ENCODE assay signal across 9 cellular contexts in genomic region chr2:64700133-64700809, GRCh38. TPM values are rescaled to one million over a fixed set of nuclear protein-coding genes. Genes with fewer than 3 reads are reported as not detected.
DNase-seq lines count a peak whose midpoint lies in the region; ATAC-seq, FAIRE-seq and TF ChIP-seq lines count a peak whose summit lies in the region.
"Had no signal": no experiment of that assay in that cellular context is flagged by ENCODE, and none has a peak within 500 bp of the region (broad histone marks: within the 10 kb centered on the region; RNA-seq: fewer than 3 reads in every experiment).

No MANE protein-coding gene starts in this region.

- no peaks in the 10 kb centered on the region for H3K27me3 Mint-ChIP-seq in T-cell

- H3K27ac Mint-ChIP-seq in T-cell: peak overlapping the region in 1 of 2 donors; percentile 25

- CTCF ChIA-PET in T-cell (lab: Charles Lee): interaction anchor here in 1 of 2 donors (1.1 kb wide), 1 partner anchor 15 kb away, joined by 5 read pairs; no protein-coding TSS in a partner anchor

- peak; percentile 18 for DNase-seq in GM18507 (ENCODE audit: extremely low spot score, insufficient read length, low read depth)
- DNase-seq in HCEC 1CT: peak; percentile 71
- no peak for DNase-seq in SJSA1 (ENCODE audit: low read depth in 1 of 2, low spot score in 2 of 2)
- DNase-seq in mucosa of descending colon: no peak
- DNase-seq in NCI-H1436 treated with DMSO at 0.1 percent for 48 hours (lab: John Stamatoyannopoulos, UW): no peak
- no peak for DNase-seq in T-cell
- no peak for DNase-seq in inferior parietal cortex (ENCODE audit: extremely low spot score)
- DNase-seq in HuH-7 (ENCODE audit: low spot score): no peak
- DNase-seq: heart left ventricle had no signal

- H3K9me3 Mint-ChIP-seq in T-cell: no peaks in the 10 kb centered on the region

- ATAC-seq in mucosa of descending colon: peak; percentile 27
- ATAC-seq in T-cell (replicated peaks in 1 of 4): no peak
- ATAC-seq: heart left ventricle had no signal

- H3K4me1 ChIP-seq in SJSA1 (replicated peaks): peaks cover 37% of the 10 kb centered on the region
- H3K4me1 ChIP-seq in mucosa of descending colon (ENCODE audit: low read depth): no peaks in the 10 kb centered on the region

- no peak for TF ChIP-seq CTCF in mucosa of descending colon (IDR thresholded peaks at IDR 0.05)

- H3K27me3 ChIP-seq in SJSA1 (replicated peaks): no peaks in the 10 kb centered on the region
- H3K27me3 ChIP-seq: heart left ventricle had no signal

- H3K4me3 ChIP-seq in SJSA1 (no peak overlapping the region), mucosa of descending colon (no peak overlapping the region)
- H3K4me3 ChIP-seq: heart left ventricle had no signal

- intact Hi-C loops in mucosa of descending colon (cut with DNase I, micrococcal nuclease): no loop called here

- peaks cover 39 to 51% (median 42%) of the 10 kb centered on the region in 3 donors for H3K4me1 Mint-ChIP-seq in T-cell

- no peak for FAIRE-seq in GM18507 (lab: Jason Lieb, UNC)

- H3K36me3 ChIP-seq in SJSA1 (no peaks in the 10 kb centered on the region), mucosa of descending colon (ENCODE audit: low read depth) (no peaks in the 10 kb centered on the region)
- H3K36me3 ChIP-seq: heart left ventricle had no signal

- peak overlapping the region; percentile 86; the same call in 1 of the 2 replicates for H3K27ac ChIP-seq in SJSA1

- H3K9me3 ChIP-seq in SJSA1 (replicated peaks) (no peaks in the 10 kb centered on the region), mucosa of descending colon (no peaks in the 10 kb centered on the region)
- H3K9me3 ChIP-seq: heart left ventricle had no signal

- peaks cover 3% of the 10 kb centered on the region for H3K36me3 Mint-ChIP-seq in T-cell

- POLR2A ChIA-PET in T-cell (lab: Charles Lee): no interaction called here

- H3K4me3 Mint-ChIP-seq in T-cell: no peak overlapping the region

RNA-seq across cellular contexts. Expression of gene SERTAD2, which starts 46.6 kb away (rescaled TPM):
- 19.5 and 21.4 TPM in 2 replicates for total RNA-seq in SJSA1 (2014; rRNA removed; shearing (Covaris generic))
- total RNA-seq in mucosa of descending colon (10 to 100 TPM; 17.3 to 20.6 (median 20.6) TPM), T-cell (10 to 100 TPM; 22.8 to 39.7 (median 27.4) TPM)

Comparison
In these comparisons a context has a peak if more than half of its experiments do, and no peak if none do; other contexts are left out.
1. DNase-seq: peak in GM18507 (single experiment) and HCEC 1CT (single experiment); none in SJSA1 (0 of 2), mucosa of descending colon (0 of 3), NCI-H1436 treated with DMSO at 0.1 percent for 48 hours (single experiment), T-cell (0 of 34), inferior parietal cortex (single experiment) and HuH-7 (single experiment).